Comparison of ENCODE assay signal across 19 cellular contexts in the genomic region with DNA sequence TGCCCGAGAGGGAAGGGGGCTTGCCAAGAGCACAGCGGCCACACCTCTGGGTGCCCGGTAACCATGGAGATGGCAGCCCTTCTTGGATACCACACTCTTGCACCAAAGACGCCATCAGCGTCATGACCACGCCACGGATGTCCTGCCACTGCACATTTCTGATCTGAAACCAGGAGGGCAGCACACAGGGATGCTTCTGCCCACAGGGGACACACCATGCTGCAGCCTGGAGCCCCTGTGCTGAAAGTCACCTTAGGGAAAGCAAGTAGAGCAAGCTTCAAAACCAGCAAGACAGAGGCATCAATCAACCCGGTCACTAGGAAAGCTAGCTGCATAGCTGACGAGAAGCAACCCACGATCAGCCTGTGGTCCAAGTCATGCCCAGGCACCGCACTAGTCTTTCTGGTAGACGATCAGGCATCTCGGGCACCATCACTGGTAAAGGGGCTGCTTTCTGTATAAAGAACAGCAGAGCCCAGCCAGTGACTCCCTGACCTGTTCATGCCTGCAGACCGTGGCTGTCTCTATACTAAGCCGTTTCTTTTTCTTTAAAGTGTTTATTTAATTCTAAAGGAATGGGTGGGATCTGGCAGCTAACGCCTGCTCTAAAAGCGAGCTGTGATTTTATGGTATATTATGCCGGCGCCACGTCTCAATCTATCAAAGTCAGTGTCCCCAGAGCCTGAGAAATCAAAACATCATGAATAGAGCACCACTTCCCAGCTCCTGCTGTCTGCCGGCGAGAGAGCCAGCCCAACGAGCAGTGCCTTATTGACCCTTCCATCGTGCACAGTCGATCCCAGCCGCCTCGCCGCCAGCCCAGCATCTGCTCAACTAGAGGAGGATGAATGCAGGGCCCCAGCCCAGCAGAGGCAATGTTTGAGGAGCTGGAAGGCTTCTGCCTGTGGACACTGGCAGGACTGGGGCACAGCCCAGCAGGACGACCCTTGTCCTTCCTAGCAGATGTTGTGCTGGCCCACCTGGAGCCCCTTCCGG.
A peak's percentile ranks its signal among the peaks of the same experiment; 100 is the strongest.
DNase-seq lines count a peak whose midpoint lies in the region; ATAC-seq and FAIRE-seq lines count a peak whose summit lies in the region.
"Had no signal": no experiment of that assay in that cellular context is flagged by ENCODE, and none has a peak within 500 bp of the region (broad histone marks: within the 10 kb centered on the region; RNA-seq: fewer than 3 reads in every experiment).

No MANE protein-coding gene starts in this region.

- H3K36me3 ChIP-seq in mesenchymal stem cell (ENCODE audit: control insufficient read depth in 1 of 2, insufficient read depth in 2 of 2, low read depth in 1 of 2, low read length in 2 of 2), result no peaks in the 10 kb centered on the region

- no peak overlapping the region for H3K4me3 ChIP-seq in mesenchymal stem cell (ENCODE audit: insufficient read depth in 1 of 2, low read depth in 1 of 2, low read length in 2 of 2)
- H3K4me3 ChIP-seq: SK-N-MC had no signal

- intact Hi-C loops in Right ventricle myocardium superior (cut with DNase I), result no loop called here
- intact Hi-C loops in cardiac septum (cut with DNase I), result no loop called here

- no peak overlapping the region for H3K4me2 ChIP-seq in mesenchymal stem cell (ENCODE audit: low read length, poor library complexity, severe bottlenecking)

- peak; percentile 77 for FAIRE-seq in urothelium cell line (lab: Jason Lieb, UNC)

- H3K23ac ChIP-seq in mesenchymal stem cell (ENCODE audit: low read length in 2 of 2), result no peak overlapping the region

- H3K9ac ChIP-seq in mesenchymal stem cell (ENCODE audit: low read length), result no peak overlapping the region

- peak; percentile 13 for DNase-seq in Right ventricle myocardium superior
- no peak for DNase-seq in cardiac septum (ENCODE audit: low spot score)
- no peak for DNase-seq in mesenchymal stem cell
- DNase-seq in urothelium cell line (ENCODE audit: low spot score), result no peak
- no peak for DNase-seq in activated CD8-positive, alpha-beta memory T cell treated with anti-CD3 and anti-CD28 coated beads, Interleukin-2, amount 50 U/mL, for 4 hours
- no peak for DNase-seq in UCSD-AML1 (lab: John Stamatoyannopoulos, UW; ENCODE audit: unreplicated experiment)
- no peak for DNase-seq in NCI-H446 (lab: John Stamatoyannopoulos, UW)
- DNase-seq: ACHN, AML-193, COR-L47, H7, NCI-H1105, NCI-H1930, NCI-H2171 treated with DMSO at 0.1 percent for 48 hours, NCI-H510A treated with DMSO at 0.1 percent for 48 hours, PC-3 had no signal

- H3K27me3 ChIP-seq in mesenchymal stem cell (ENCODE audit: control insufficient read depth in 1 of 2, insufficient read depth in 1 of 2, low read length in 2 of 2), result peaks cover 0 to 88% of the 10 kb centered on the region in 2 experiments

- no peak overlapping the region for H2AK5ac ChIP-seq in mesenchymal stem cell (ENCODE audit: low read length, severe bottlenecking)

- H3K4me1 ChIP-seq in mesenchymal stem cell (ENCODE audit: control insufficient read depth, insufficient read depth, low read depth, low read length), result no peaks in the 10 kb centered on the region

- H3K79me1 ChIP-seq in mesenchymal stem cell (replicated peaks; ENCODE audit: low read length, poor library complexity, severe bottlenecking), result no peaks in the 10 kb centered on the region

- no peaks in the 10 kb centered on the region for H3K9me3 ChIP-seq in mesenchymal stem cell (ENCODE audit: control insufficient read depth, low read length)

- H4K91ac ChIP-seq in mesenchymal stem cell (ENCODE audit: low read length), result no peak overlapping the region

- no peak overlapping the region for H2AFZ ChIP-seq in mesenchymal stem cell (ENCODE audit: low read depth, low read length)

- H3K27ac ChIP-seq in angular gyrus (ENCODE audit: low read depth, low read length), result peak overlapping the region; percentile 15
- no peak overlapping the region for H3K27ac ChIP-seq in mesenchymal stem cell (ENCODE audit: low read length, poor library complexity, severe bottlenecking)
- H3K27ac ChIP-seq: RWPE1, SK-N-MC had no signal

- no peak overlapping the region for H2BK15ac ChIP-seq in mesenchymal stem cell (ENCODE audit: low read depth, poor library complexity, severe bottlenecking)

- no peak overlapping the region for H3K4ac ChIP-seq in mesenchymal stem cell (ENCODE audit: low read depth in 1 of 2, low read length in 2 of 2)

- H4K8ac ChIP-seq in mesenchymal stem cell (ENCODE audit: low read length), result peak overlapping the region; percentile 36

- no peak for ATAC-seq in Right ventricle myocardium superior (ENCODE audit: poor library complexity)
- ATAC-seq: PC-3 had no signal

- no peak overlapping the region for H3K14ac ChIP-seq in mesenchymal stem cell (ENCODE audit: low read length in 2 of 2)

- no peak overlapping the region for H2BK5ac ChIP-seq in mesenchymal stem cell (ENCODE audit: low read depth, low read length, poor library complexity, severe bottlenecking)

- WGBS in mesenchymal stem cell, result 81% methylated on average over 30 of the region's 30 CpGs

- H2BK120ac ChIP-seq in mesenchymal stem cell (ENCODE audit: low read depth, low read length), result no peak overlapping the region

- H3K18ac ChIP-seq in mesenchymal stem cell (ENCODE audit: low read depth in 1 of 2, low read length in 2 of 2), result no peak overlapping the region

- H2BK12ac ChIP-seq in mesenchymal stem cell (ENCODE audit: low read length in 2 of 2), result no peak overlapping the region
